Comparison of ENCODE assay signal across 12 cellular contexts in genomic region chr5:151615431-151615830, GRCh38. TPM values are rescaled to one million over a fixed set of nuclear protein-coding genes. Genes with fewer than 3 reads are reported as not detected.
A peak's percentile ranks its signal among the peaks of the same experiment; 100 is the strongest.
DNase-seq lines count a peak whose midpoint lies in the region; ATAC-seq and TF ChIP-seq lines count a peak whose summit lies in the region.
"Had no signal": no experiment of that assay in that cellular context is flagged by ENCODE, and none has a peak within 500 bp of the region (broad histone marks: within the 10 kb centered on the region; RNA-seq: fewer than 3 reads in every experiment).

No MANE protein-coding gene starts in this region.

- TF ChIP-seq CTCF in right atrium auricular region (IDR thresholded peaks at IDR 0.05) (no peak), vagina (IDR thresholded peaks at IDR 0.05) (no peak)

- H3K27ac ChIP-seq in right atrium auricular region (no peak overlapping the region), vagina (peak overlapping the region; percentile 23), SJCRH30 (no peak overlapping the region)
- H3K27ac ChIP-seq: heart right ventricle had no signal

- no peaks in the 10 kb centered on the region for H3K27me3 ChIP-seq in right atrium auricular region
- H3K27me3 ChIP-seq in vagina, result no peaks in the 10 kb centered on the region
- no peaks in the 10 kb centered on the region; the same call in 1 of the 2 replicates for H3K27me3 ChIP-seq in SJCRH30

- H3K4me1 ChIP-seq in right atrium auricular region (no peaks in the 10 kb centered on the region), vagina (peaks cover 37% of the 10 kb centered on the region), SJCRH30 (peaks cover 6% of the 10 kb centered on the region)
- H3K4me1 ChIP-seq: heart right ventricle had no signal

- DNase-seq in cardiac septum (ENCODE audit: low spot score) (peak; percentile 43), right atrium auricular region (ENCODE audit: low spot score) (no peak), M059J (ENCODE audit: low read depth) (peak; percentile 51), islet precursor cell (peak; percentile 96), vagina (ENCODE audit: extremely low spot score in 2 of 2) (no peak), SJCRH30 (no peak)
- no peak for DNase-seq in NK-92 treated with Interleukin-12 subunit alpha and Interleukin-12 subunit beta, amount 100 ng/mL, for 24 hours (lab: John Stamatoyannopoulos, UW)
- DNase-seq: heart right ventricle, NCI-H345, Right ventricle myocardium superior had no signal

- intact Hi-C loops in cardiac septum (cut with DNase I), result no loop called here
- intact Hi-C loops in vagina (cut with DNase I), result no loop called here

- H3K9me3 ChIP-seq in right atrium auricular region (no peaks in the 10 kb centered on the region), vagina (no peaks in the 10 kb centered on the region), SJCRH30 (replicated peaks) (no peaks in the 10 kb centered on the region)

- no peaks in the 10 kb centered on the region for H3K36me3 ChIP-seq in right atrium auricular region
- no peaks in the 10 kb centered on the region for H3K36me3 ChIP-seq in vagina
- no peaks in the 10 kb centered on the region for H3K36me3 ChIP-seq in SJCRH30
- H3K36me3 ChIP-seq: heart right ventricle had no signal

- no peak for ATAC-seq in GM21381 (IDR thresholded peaks at IDR 0.05; ENCODE audit: unreplicated experiment)
- ATAC-seq: heart right ventricle had no signal

- H3K4me3 ChIP-seq in right atrium auricular region, result no peak overlapping the region
- no peak overlapping the region for H3K4me3 ChIP-seq in vagina
- H3K4me3 ChIP-seq in SJCRH30, result no peak overlapping the region
- H3K4me3 ChIP-seq: heart right ventricle had no signal

- TF ChIP-seq POLR2A in vagina (IDR thresholded peaks at IDR 0.05), result no peak

RNA-seq across cellular contexts. Expression of gene FAT2, which starts 24.3 kb away (rescaled TPM):
- total RNA-seq in cardiac septum (0.05 TPM), right atrium auricular region (not detected), vagina (74.9 TPM)
- 0.05 and 0.17 TPM in 2 replicates for total RNA-seq in M059J (2014; rRNA removed; shearing (Covaris generic))
- 0.04 TPM in 1 of 2 replicates, not detected in the other for total RNA-seq in SJCRH30 (2014; rRNA removed; shearing (Covaris generic))
- total RNA-seq: B cell, Right ventricle myocardium superior had no signal

Comparison
In these comparisons a context has a peak if more than half of its experiments do, and no peak if none do; other contexts are left out.
1. DNase-seq: peak in cardiac septum (single experiment), M059J (single experiment) and islet precursor cell (single experiment); none in right atrium auricular region (single experiment), vagina (0 of 2), SJCRH30 (0 of 2) and NK-92 treated with Interleukin-12 subunit alpha and Interleukin-12 subunit beta, amount 100 ng/mL, for 24 hours (single experiment).
2. RNA of gene FAT2, which starts 24.3 kb away (total RNA-seq): 74.9 TPM in vagina (single experiment); 0.05 to 0.17 TPM in M059J, 0.05 TPM in cardiac septum (single experiment), 0.04 TPM in SJCRH30 and not detected in right atrium auricular region; every median in the first group is over 10 times any median in the second.